18 cellular contexts compared by ENCODE assay signal in the genomic region with DNA sequence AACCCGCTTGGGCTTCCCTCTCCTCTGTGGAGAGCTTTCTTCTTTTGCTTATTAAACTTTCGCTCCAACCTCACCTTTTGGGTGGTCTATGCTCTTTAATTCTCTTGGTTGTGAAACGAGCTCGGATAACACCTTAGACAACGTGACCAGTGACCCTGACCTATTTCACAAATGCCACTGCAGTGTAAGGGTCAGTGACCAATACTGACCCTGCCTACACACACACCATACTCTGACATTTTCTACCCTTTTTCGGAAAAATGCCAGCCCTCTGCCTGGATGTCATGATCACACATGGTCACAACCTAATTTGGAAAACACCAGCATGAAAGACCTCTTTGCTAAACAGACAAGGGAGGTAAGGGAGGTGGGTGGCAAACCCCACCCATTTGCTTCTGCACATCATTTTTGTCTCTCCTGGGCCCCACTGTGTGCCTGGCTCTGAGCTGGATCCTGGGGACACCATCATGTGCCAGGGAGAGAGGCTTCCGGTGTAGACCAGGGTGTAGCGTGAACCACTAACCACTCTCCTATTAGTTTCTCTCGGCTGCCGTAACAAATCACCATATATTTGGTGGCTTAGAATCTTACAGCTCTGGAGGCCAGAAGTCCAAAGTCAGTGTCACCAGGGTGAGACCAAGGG. TPM values are rescaled to one million over a fixed set of nuclear protein-coding genes. Genes with fewer than 3 reads are reported as not detected.
"Had no signal": no experiment of that assay in that cellular context is flagged by ENCODE, and none has a peak within 500 bp of the region (broad histone marks: within the 10 kb centered on the region; RNA-seq: fewer than 3 reads in every experiment).

No MANE protein-coding gene starts in this region.

- H3K4me3 Mint-ChIP-seq: activated naive CD4-positive, alpha-beta T cell treated with anti-CD3 and anti-CD28 coated beads for 36 hours; natural killer cell; type B pancreatic cell had no signal

- H3K27me3 ChIP-seq: dorsolateral prefrontal cortex, hepatocyte had no signal

- H3K27me3 Mint-ChIP-seq: progenitor cell of endocrine pancreas; stimulated activated naive CD8-positive, alpha-beta T cell treated with anti-CD3 and anti-CD28 coated beads, Interleukin-15, amount 100 ng/mL, for 72 hours; type B pancreatic cell had no signal

- ATAC-seq: mucosa of descending colon; natural killer cell; sciatic nerve; SK-N-SH treated with all-trans-retinoic acid at 6 μM for 48 hours; stimulated activated naive CD8-positive, alpha-beta T cell treated with anti-CD3 and anti-CD28 coated beads, Interleukin-15, amount 100 ng/mL, for 72 hours had no signal

- H3K27ac ChIP-seq: hepatocyte, WERI-Rb-1 had no signal

- H3K9me3 Mint-ChIP-seq: activated naive CD4-positive, alpha-beta T cell treated with anti-CD3 and anti-CD28 coated beads for 36 hours; natural killer cell; stimulated activated naive CD8-positive, alpha-beta T cell treated with anti-CD3 and anti-CD28 coated beads, Interleukin-15, amount 100 ng/mL, for 72 hours; type B pancreatic cell had no signal

- DNase-seq: activated CD4-positive, alpha-beta T cell treated with anti-CD3 and anti-CD28 coated beads for 4 hours; activated naive CD4-positive, alpha-beta T cell treated with anti-CD3 and anti-CD28 coated beads for 36 hours; dorsolateral prefrontal cortex; erythroblast; islet precursor cell; mucosa of descending colon; natural killer cell; nucleus accumbens; stimulated activated naive CD8-positive, alpha-beta T cell treated with anti-CD3 and anti-CD28 coated beads, Interleukin-15, amount 100 ng/mL, for 72 hours; T-helper 1 cell; WERI-Rb-1 had no signal

- H3K27ac Mint-ChIP-seq: activated naive CD4-positive, alpha-beta T cell treated with anti-CD3 and anti-CD28 coated beads for 36 hours; natural killer cell; progenitor cell of endocrine pancreas; stimulated activated naive CD8-positive, alpha-beta T cell treated with anti-CD3 and anti-CD28 coated beads, Interleukin-15, amount 100 ng/mL, for 72 hours; type B pancreatic cell had no signal

- H3K36me3 Mint-ChIP-seq: natural killer cell had no signal

- H3K9me3 ChIP-seq: mucosa of descending colon had no signal

- H3K4me3 ChIP-seq: dorsolateral prefrontal cortex, hepatocyte, mucosa of descending colon had no signal

RNA-seq across cellular contexts. Expression of a gene that starts 12.5 kb away (rescaled TPM):
- total RNA-seq: temporal lobe had no signal

RNA-seq across cellular contexts. Expression of a gene that starts 16.2 kb away (rescaled TPM):
- total RNA-seq: hepatocyte, progenitor cell of endocrine pancreas, temporal lobe had no signal

RNA-seq across cellular contexts. Expression of a gene that starts 31.5 kb away (rescaled TPM):
- total RNA-seq: activated naive CD4-positive, alpha-beta T cell treated with anti-CD3 and anti-CD28 coated beads for 36 hours; cardiac septum; dorsolateral prefrontal cortex; hepatocyte; mucosa of descending colon; progenitor cell of endocrine pancreas; sciatic nerve; temporal lobe had no signal
